In genomic region chr19:29837448-29837961, GRCh38 we compare ENCODE assay signal across 8 cellular contexts. TPM values are rescaled to one million over a fixed set of nuclear protein-coding genes. Genes with fewer than 3 reads are reported as not detected.
DNase-seq lines count a peak whose midpoint lies in the region; ATAC-seq and TF ChIP-seq lines count a peak whose summit lies in the region.

No MANE protein-coding gene starts in this region.

- no peak overlapping the region for H3K27ac ChIP-seq in tibial artery
- H3K27ac ChIP-seq in spleen: peak overlapping the region in 3 of 8 donors; percentile 23 to 66 (median 30)

- H3K36me3 ChIP-seq in tibial artery (no peaks in the 10 kb centered on the region), spleen (no peaks in the 10 kb centered on the region)

- H3K4me3 ChIP-seq in tibial artery (no peak overlapping the region), spleen (no peak overlapping the region)

- TF ChIP-seq CTCF in tibial artery (IDR thresholded peaks at IDR 0.05): no peak
- no peak for TF ChIP-seq CTCF in spleen (IDR thresholded peaks at IDR 0.05 in 8 of 11, conservative IDR thresholded peaks at IDR 0.05 in 3 of 11)

- H3K4me1 ChIP-seq in tibial artery (no peaks in the 10 kb centered on the region), spleen (peaks cover 0 to 7% (median under 1%) of the 10 kb centered on the region in 6 donors)

- ATAC-seq in GM19025 (IDR thresholded peaks at IDR 0.05; ENCODE audit: low read depth, unreplicated experiment) (peak; percentile 81), HG02938 (IDR thresholded peaks at IDR 0.05; ENCODE audit: unreplicated experiment) (peak; percentile 85)

- WGBS in spleen, 5 donors: 46 to 85% (median 63%) methylated on average over 6 of the region's 6 CpGs

- intact Hi-C loops in tibial artery (cut with DNase I; ENCODE audit: low total_unique reads) (no loop called here), spleen (cut with DNase I; ENCODE audit: low total_unique reads) (no loop called here)

- no peaks in the 10 kb centered on the region for H3K9me3 ChIP-seq in tibial artery
- no peaks in the 10 kb centered on the region for H3K9me3 ChIP-seq in spleen

- DNase-seq in activated CD8-positive, alpha-beta memory T cell treated with anti-CD3 and anti-CD28 coated beads for 24 hours: peak; percentile 77
- DNase-seq in stimulated activated CD8-positive, alpha-beta memory T cell treated with anti-CD3 and anti-CD28 coated beads, Interleukin-4, amount 100 ng/mL, for 24 hours (ENCODE audit: low read depth): peak; percentile 29
- DNase-seq in NCI-H1092 (lab: John Stamatoyannopoulos, UW): no peak
- DNase-seq in tibial artery: no peak
- DNase-seq in NCI-H226: no peak
- no peak for DNase-seq in spleen

- H3K27me3 ChIP-seq in tibial artery (peaks cover 0 to 34% of the 10 kb centered on the region in 2 donors), spleen (replicated peaks in 1 of 7) (peaks cover 0 to 31% (median 0%) of the 10 kb centered on the region in 7 donors)

- TF ChIP-seq POLR2A in spleen (IDR thresholded peaks at IDR 0.05): no peak

RNA-seq across cellular contexts. Expression of gene CCNE1, which starts 25.7 kb away (rescaled TPM):
- total RNA-seq in spleen: 1 to 10 TPM; 2.3 to 4.8 (median 4.0) TPM
- polyA plus RNA-seq in spleen: 1 to 10 TPM; 3.5 to 4.0 (median 3.9) TPM

Comparison
In these comparisons a context has a peak if more than half of its experiments do, and no peak if none do; other contexts are left out.
1. DNase-seq: peak in activated CD8-positive, alpha-beta memory T cell treated with anti-CD3 and anti-CD28 coated beads for 24 hours (single experiment) and stimulated activated CD8-positive, alpha-beta memory T cell treated with anti-CD3 and anti-CD28 coated beads, Interleukin-4, amount 100 ng/mL, for 24 hours (single experiment); none in NCI-H1092 (single experiment), tibial artery (0 of 2), NCI-H226 (single experiment) and spleen (single experiment).